In the genomic region with DNA sequence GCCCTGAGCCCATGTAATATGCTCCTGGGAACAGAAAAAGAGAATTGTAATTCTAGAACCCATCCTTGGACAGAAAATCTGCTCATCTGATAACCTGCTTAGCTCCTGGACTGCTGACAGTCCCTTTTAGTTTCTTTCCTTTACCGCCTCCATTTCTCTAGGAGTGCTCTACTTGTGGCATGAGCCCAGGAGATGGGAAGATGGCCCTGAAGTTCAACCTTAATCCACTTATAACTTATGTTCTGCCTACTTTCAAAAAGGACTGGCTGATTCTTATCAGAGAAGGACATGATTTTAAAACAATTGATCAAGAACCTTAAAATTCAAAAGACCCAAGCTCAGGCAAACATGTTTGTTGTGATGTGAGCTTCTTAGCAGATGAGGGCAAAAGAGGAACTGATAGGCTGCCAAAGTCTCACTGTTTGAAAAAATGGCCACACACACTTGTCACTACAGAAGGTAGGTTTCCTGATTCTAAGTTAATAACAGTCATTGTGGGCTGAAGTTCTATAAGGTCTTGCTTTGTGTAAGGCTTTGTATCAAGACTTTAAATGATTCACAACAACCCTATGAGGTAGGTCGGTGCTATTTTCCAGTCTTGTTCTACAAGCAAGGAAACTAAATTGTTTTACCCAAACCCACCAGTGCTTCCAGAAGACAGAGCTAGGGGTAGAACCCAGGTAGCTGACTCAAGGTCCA, we compare ENCODE assay signal across 8 cellular contexts.
DNase-seq lines count a peak whose midpoint lies in the region; ATAC-seq and TF ChIP-seq lines count a peak whose summit lies in the region.

No MANE protein-coding gene starts in this region.

- H3K9me3 Mint-ChIP-seq in CD4-positive, CD25-positive, alpha-beta regulatory T cell, result peaks cover 0 to 3% (median 0%) of the 10 kb centered on the region in 7 donors
- no peaks in the 10 kb centered on the region for H3K9me3 Mint-ChIP-seq in activated naive CD8-positive, alpha-beta T cell (ENCODE audit: low read depth)
- H3K9me3 Mint-ChIP-seq in Caco-2 (ENCODE audit: unreplicated experiment), result no peaks in the 10 kb centered on the region

- TF ChIP-seq CTCF in Caco-2 (IDR thresholded peaks at IDR 0.05; ENCODE audit: insufficient read depth in 1 of 2, low read depth in 1 of 2, low read length in 1 of 2, severe bottlenecking in 1 of 2, unreplicated experiment in 1 of 2), result no peak

- DNase-seq in CD4-positive, CD25-positive, alpha-beta regulatory T cell, result peak in 2 of 3 donors; percentile 19 to 63
- DNase-seq in DMS53 (lab: John Stamatoyannopoulos, UW) (no peak), T-helper 9 cell (no peak), Caco-2 (no peak)
- no peak for DNase-seq in activated CD8-positive, alpha-beta memory T cell treated with anti-CD3 and anti-CD28 coated beads for 24 hours

- H3K27ac Mint-ChIP-seq in CD4-positive, CD25-positive, alpha-beta regulatory T cell, result peak overlapping the region; percentile 89 to 93 (median 91)
- H3K27ac Mint-ChIP-seq in activated naive CD8-positive, alpha-beta T cell, result peak overlapping the region; percentile 98
- no peak overlapping the region for H3K27ac Mint-ChIP-seq in Caco-2 (ENCODE audit: unreplicated experiment)

- H3K4me3 ChIP-seq in CD4-positive, CD25-positive, alpha-beta regulatory T cell (ENCODE audit: low read depth, low read length), result peak overlapping the region; percentile 57
- no peak overlapping the region for H3K4me3 ChIP-seq in Caco-2 (ENCODE audit: low read depth, low read length)

- no peaks in the 10 kb centered on the region for H3K27me3 ChIP-seq in CD4-positive, CD25-positive, alpha-beta regulatory T cell (ENCODE audit: control insufficient read depth, insufficient read depth, low read length)
- no peaks in the 10 kb centered on the region for H3K27me3 ChIP-seq in Caco-2 (replicated peaks; ENCODE audit: control insufficient read depth, insufficient read depth, low read length)

- peaks cover 9% of the 10 kb centered on the region for H3K36me3 ChIP-seq in CD4-positive, CD25-positive, alpha-beta regulatory T cell (ENCODE audit: control insufficient read depth, insufficient read depth, low read length)
- no peaks in the 10 kb centered on the region for H3K36me3 ChIP-seq in Caco-2 (ENCODE audit: control insufficient read depth, insufficient read depth, low read length)

- CTCF ChIA-PET in Caco-2 (lab: Charles Lee), result no interaction called here

- H3K36me3 Mint-ChIP-seq in CD4-positive, CD25-positive, alpha-beta regulatory T cell, result peaks cover 28% of the 10 kb centered on the region
- peaks cover 17% of the 10 kb centered on the region for H3K36me3 Mint-ChIP-seq in activated naive CD8-positive, alpha-beta T cell
- H3K36me3 Mint-ChIP-seq in Caco-2 (ENCODE audit: insufficient read depth, unreplicated experiment), result peaks cover 11% of the 10 kb centered on the region

- no TSS peak for BruUV-seq in Caco-2 (replicated peaks; lab: Mats Ljungman, UMichigan)

- ATAC-seq in CD4-positive, CD25-positive, alpha-beta regulatory T cell (ENCODE audit: low read depth in 2 of 2), result peak; percentile 41 to 43
- ATAC-seq in GM19328 (IDR thresholded peaks at IDR 0.05; ENCODE audit: unreplicated experiment) (peak; percentile 56), HG03097 (IDR thresholded peaks at IDR 0.05; ENCODE audit: low FRiP score, unreplicated experiment) (peak; percentile 74)

- no peaks in the 10 kb centered on the region for H3K9me3 ChIP-seq in CD4-positive, CD25-positive, alpha-beta regulatory T cell (ENCODE audit: control insufficient read depth in 2 of 2, low read length in 2 of 2)
- H3K9me3 ChIP-seq in Caco-2, result no peaks in the 10 kb centered on the region

- POLR2A ChIA-PET in Caco-2 (lab: Charles Lee), result no interaction called here

- H3K4me3 Mint-ChIP-seq in CD4-positive, CD25-positive, alpha-beta regulatory T cell, result peak overlapping the region in 3 of 4 donors; percentile 1 to 68 (median 48)
- peak overlapping the region; percentile 83 for H3K4me3 Mint-ChIP-seq in activated naive CD8-positive, alpha-beta T cell
- H3K4me3 Mint-ChIP-seq in Caco-2 (ENCODE audit: unreplicated experiment), result no peak overlapping the region

- intact Hi-C loops in Caco-2 (cut with micrococcal nuclease; ENCODE audit: unreplicated experiment), result no loop called here

- peak overlapping the region; percentile 61 for H3K27ac ChIP-seq in CD4-positive, CD25-positive, alpha-beta regulatory T cell (ENCODE audit: insufficient read depth, low read length, poor library complexity, severe bottlenecking)

- peaks cover 36 to 93% (median 60%) of the 10 kb centered on the region in 4 donors for H3K4me1 Mint-ChIP-seq in CD4-positive, CD25-positive, alpha-beta regulatory T cell
- peaks cover 90% of the 10 kb centered on the region for H3K4me1 Mint-ChIP-seq in activated naive CD8-positive, alpha-beta T cell (ENCODE audit: low read depth)
- H3K4me1 Mint-ChIP-seq in Caco-2 (ENCODE audit: low read depth, unreplicated experiment), result peaks cover 7% of the 10 kb centered on the region

- no peaks in the 10 kb centered on the region for H3K27me3 Mint-ChIP-seq in CD4-positive, CD25-positive, alpha-beta regulatory T cell
- H3K27me3 Mint-ChIP-seq in activated naive CD8-positive, alpha-beta T cell, result no peaks in the 10 kb centered on the region
- H3K27me3 Mint-ChIP-seq in Caco-2 (ENCODE audit: insufficient read depth, unreplicated experiment), result no peaks in the 10 kb centered on the region

- H3K4me1 ChIP-seq in CD4-positive, CD25-positive, alpha-beta regulatory T cell (ENCODE audit: control insufficient read depth, insufficient read depth, low read length, poor library complexity, severe bottlenecking), result peaks cover 42% of the 10 kb centered on the region
- peaks cover 5% of the 10 kb centered on the region; the same call in 1 of the 2 replicates for H3K4me1 ChIP-seq in Caco-2

Comparison
In these comparisons a context has a peak if more than half of its experiments do, and no peak if none do; other contexts are left out.
1. DNase-seq: peak in CD4-positive, CD25-positive, alpha-beta regulatory T cell (2 of 3); none in DMS53 (single experiment), T-helper 9 cell (single experiment), activated CD8-positive, alpha-beta memory T cell treated with anti-CD3 and anti-CD28 coated beads for 24 hours (single experiment) and Caco-2 (0 of 2).
2. Peak in every context shown above with its lines, with median percentiles within 50 percentile points of each other: ATAC-seq.